14 cellular contexts compared by ENCODE assay signal in genomic region chr1:214444159-214444939, GRCh38.
DNase-seq lines count a peak whose midpoint lies in the region; ATAC-seq, FAIRE-seq and TF ChIP-seq lines count a peak whose summit lies in the region.
"Had no signal": no experiment of that assay in that cellular context is flagged by ENCODE, and none has a peak within 500 bp of the region (broad histone marks: within the 10 kb centered on the region; RNA-seq: fewer than 3 reads in every experiment).

No MANE protein-coding gene starts in this region.

- H3K4me3 ChIP-seq in HepG2 (replicated peaks in 1 of 3; ENCODE audit: insufficient read depth in 1 of 3, low read depth in 2 of 3, low read length in 3 of 3) (no peak overlapping the region), right lobe of liver (no peak overlapping the region), hepatocyte (no peak overlapping the region), transverse colon (no peak overlapping the region)
- H3K4me3 ChIP-seq in CD8-positive, alpha-beta T cell (ENCODE audit: low read depth, low read length): no peak overlapping the region

- no peak for TF ChIP-seq RAD21 in HepG2 (CRISPR knock-in tag; IDR thresholded peaks at IDR 0.05)

- no peak for DNase-seq in HepG2 (ENCODE audit: low spot score)
- no peak for DNase-seq in right lobe of liver
- DNase-seq in T-helper 2 cell treated with Interferon-gamma antibody and Interleukin-4, amounts not matched to agents 5 μg/mL and 100 μg/mL, for 36 hours (ENCODE audit: low spot score): no peak
- no peak for DNase-seq in hepatocyte (ENCODE audit: low spot score)
- DNase-seq in type B pancreatic cell (ENCODE audit: extremely low spot score, unreplicated experiment): no peak
- DNase-seq in CD8-positive, alpha-beta T cell: no peak
- DNase-seq in transverse colon: no peak
- DNase-seq: activated CD4-positive, alpha-beta T cell treated with anti-CD3 and anti-CD28 coated beads, Interleukin-2, amount 50 U/mL, for 48 hours; effector CD8-positive, alpha-beta T cell; NCI-H1048; NCI-H2227 treated with DMSO at 0.1 percent for 48 hours; nucleus accumbens had no signal

- TF ChIP-seq CTCF in HepG2 (CRISPR knock-in tag; IDR thresholded peaks at IDR 0.05) (no peak), right lobe of liver (IDR thresholded peaks at IDR 0.05) (no peak), hepatocyte (IDR thresholded peaks at IDR 0.05; ENCODE audit: poor library complexity) (no peak), type B pancreatic cell (conservative IDR thresholded peaks at IDR 0.05) (no peak), transverse colon (IDR thresholded peaks at IDR 0.05) (no peak)
- TF ChIP-seq CTCF in CD8-positive, alpha-beta T cell (IDR thresholded peaks at IDR 0.05): no peak

- no peak for FAIRE-seq in HepG2 (lab: Jason Lieb, UNC)
- FAIRE-seq: H54 had no signal

- H3K36me3 Mint-ChIP-seq in T-helper 2 cell treated with Interferon-gamma antibody and Interleukin-4, amounts not matched to agents 5 μg/mL and 100 μg/mL, for 36 hours (ENCODE audit: low read depth): peaks cover 12% of the 10 kb centered on the region
- peaks cover 6% of the 10 kb centered on the region for H3K36me3 Mint-ChIP-seq in type B pancreatic cell
- H3K36me3 Mint-ChIP-seq in CD8-positive, alpha-beta T cell: no peaks in the 10 kb centered on the region

- in situ Hi-C loops in HepG2 (cut with HindIII; ENCODE audit: extremely low pct_ligation_motif_present, low pct_unique_long_range_greater_than_20kb) (no loop called here), transverse colon (cut with MboI; ENCODE audit: low pct_ligation_motif_present in 1 of 4, low pct_unique_long_range_greater_than_20kb in 1 of 4, low sequenced_read_pairs in 3 of 4) (no loop called here)

- no peak overlapping the region for H3K27ac ChIP-seq in HepG2 (ENCODE audit: extremely low read length, insufficient read depth, low read length)
- no peak overlapping the region for H3K27ac ChIP-seq in right lobe of liver
- peak overlapping the region; percentile 65 for H3K27ac ChIP-seq in hepatocyte
- H3K27ac ChIP-seq in CD8-positive, alpha-beta T cell (ENCODE audit: low read depth, low read length): no peak overlapping the region
- no peak overlapping the region for H3K27ac ChIP-seq in transverse colon

- H4K20me1 ChIP-seq in HepG2 (ENCODE audit: insufficient read depth, low read length) (no peaks in the 10 kb centered on the region), hepatocyte (ENCODE audit: insufficient read depth, poor library complexity, severe bottlenecking) (no peaks in the 10 kb centered on the region)

- H3K27me3 ChIP-seq in HepG2 (ENCODE audit: control insufficient read depth in 1 of 2, insufficient read depth in 2 of 2, low read length in 2 of 2) (no peaks in the 10 kb centered on the region; a peak in 1 of 5 replicates), right lobe of liver (no peaks in the 10 kb centered on the region), hepatocyte (no peaks in the 10 kb centered on the region), transverse colon (no peaks in the 10 kb centered on the region)
- H3K27me3 ChIP-seq in CD8-positive, alpha-beta T cell (ENCODE audit: insufficient read depth, low read length): no peaks in the 10 kb centered on the region

- TF ChIP-seq EP300 in HepG2 (IDR thresholded peaks at IDR 0.05; ENCODE audit: low read depth in 2 of 2, low read length in 2 of 2) (no peak), HepG2 (CRISPR knock-in tag; IDR thresholded peaks at IDR 0.05; ENCODE audit: borderline replicate concordance) (no peak), transverse colon (IDR thresholded peaks at IDR 0.05; ENCODE audit: low read depth) (no peak)

- no peaks in the 10 kb centered on the region for H3K27me3 Mint-ChIP-seq in T-helper 2 cell treated with Interferon-gamma antibody and Interleukin-4, amounts not matched to agents 5 μg/mL and 100 μg/mL, for 36 hours (ENCODE audit: low read depth)
- no peaks in the 10 kb centered on the region for H3K27me3 Mint-ChIP-seq in type B pancreatic cell
- H3K27me3 Mint-ChIP-seq in CD8-positive, alpha-beta T cell (ENCODE audit: low read depth): peaks cover 4% of the 10 kb centered on the region

- H3K4me1 ChIP-seq in HepG2 (ENCODE audit: insufficient read depth, low read length) (peaks cover 43% of the 10 kb centered on the region), right lobe of liver (no peaks in the 10 kb centered on the region), hepatocyte (ENCODE audit: insufficient read depth) (peaks cover 42% of the 10 kb centered on the region), transverse colon (peaks cover 15 to 54% (median 23%) of the 10 kb centered on the region in 4 donors)
- H3K4me1 ChIP-seq in CD8-positive, alpha-beta T cell (ENCODE audit: insufficient read depth, low read length): no peaks in the 10 kb centered on the region

- 75% methylated on average over 3 of the region's 3 CpGs for WGBS in HepG2 (ENCODE audit: low lambda C conversion rate)
- WGBS in right lobe of liver (ENCODE audit: insufficient coverage, low coverage, low lambda C conversion rate, missing lambda C conversion rate): 51% methylated on average over 3 of the region's 3 CpGs
- WGBS in hepatocyte (ENCODE audit: low lambda C conversion rate, missing lambda C conversion rate): 49% methylated on average over 3 of the region's 3 CpGs
- WGBS in transverse colon (ENCODE audit: low coverage in 1 of 2), 2 donors: 63 to 76% methylated on average over 3 of the region's 3 CpGs

- H3K79me2 ChIP-seq in HepG2 (ENCODE audit: insufficient read depth, low read length) (no peaks in the 10 kb centered on the region), hepatocyte (peaks cover 20% of the 10 kb centered on the region)

- H3K4me2 ChIP-seq in HepG2 (ENCODE audit: low read depth, low read length): no peak overlapping the region
- H3K4me2 ChIP-seq in hepatocyte: no peak overlapping the region

- H3K9me3 Mint-ChIP-seq in T-helper 2 cell treated with Interferon-gamma antibody and Interleukin-4, amounts not matched to agents 5 μg/mL and 100 μg/mL, for 36 hours: peaks cover 4% of the 10 kb centered on the region
- H3K9me3 Mint-ChIP-seq in type B pancreatic cell: no peaks in the 10 kb centered on the region
- no peaks in the 10 kb centered on the region for H3K9me3 Mint-ChIP-seq in CD8-positive, alpha-beta T cell

- H3K9me3 ChIP-seq in HepG2 (ENCODE audit: low read length) (no peaks in the 10 kb centered on the region), right lobe of liver (no peaks in the 10 kb centered on the region), hepatocyte (ENCODE audit: low read depth) (no peaks in the 10 kb centered on the region), transverse colon (no peaks in the 10 kb centered on the region)
- no peaks in the 10 kb centered on the region for H3K9me3 ChIP-seq in CD8-positive, alpha-beta T cell (ENCODE audit: low read length)

- no peaks in the 10 kb centered on the region for H3K9me2 ChIP-seq in hepatocyte (replicated peaks; ENCODE audit: insufficient read depth)

- peak overlapping the region; percentile 89 for H3K27ac Mint-ChIP-seq in T-helper 2 cell treated with Interferon-gamma antibody and Interleukin-4, amounts not matched to agents 5 μg/mL and 100 μg/mL, for 36 hours
- H3K27ac Mint-ChIP-seq in type B pancreatic cell: peak overlapping the region; percentile 62
- H3K27ac Mint-ChIP-seq in CD8-positive, alpha-beta T cell: no peak overlapping the region

- ATAC-seq in HepG2: no peak
- no peak for ATAC-seq in right lobe of liver
- no peak for ATAC-seq in CD8-positive, alpha-beta T cell
- ATAC-seq in HG03460 (IDR thresholded peaks at IDR 0.05; ENCODE audit: unreplicated experiment): no peak

- TF ChIP-seq POLR2A in HepG2 (IDR thresholded peaks at IDR 0.05; ENCODE audit: insufficient read depth in 1 of 2, low read depth in 2 of 2, low read length in 2 of 2): no peak
- TF ChIP-seq POLR2A in right lobe of liver (IDR thresholded peaks at IDR 0.05): no peak
- TF ChIP-seq POLR2A in transverse colon (IDR thresholded peaks at IDR 0.05): no peak

- H3K36me3 ChIP-seq in HepG2 (replicated peaks in 1 of 2; ENCODE audit: control insufficient read depth in 1 of 2, insufficient read depth in 2 of 2, low read length in 2 of 2) (no peaks in the 10 kb centered on the region), right lobe of liver (no peaks in the 10 kb centered on the region), hepatocyte (replicated peaks; ENCODE audit: insufficient read depth, low read depth) (no peaks in the 10 kb centered on the region), transverse colon (no peaks in the 10 kb centered on the region)
- no peaks in the 10 kb centered on the region for H3K36me3 ChIP-seq in CD8-positive, alpha-beta T cell (ENCODE audit: insufficient read depth, low read length)

- peaks cover 72% of the 10 kb centered on the region for H3K4me1 Mint-ChIP-seq in T-helper 2 cell treated with Interferon-gamma antibody and Interleukin-4, amounts not matched to agents 5 μg/mL and 100 μg/mL, for 36 hours (ENCODE audit: low read depth)
- H3K4me1 Mint-ChIP-seq in type B pancreatic cell (ENCODE audit: unreplicated experiment): peaks cover 65% of the 10 kb centered on the region
- H3K4me1 Mint-ChIP-seq in CD8-positive, alpha-beta T cell (ENCODE audit: low read depth): peaks cover 11% of the 10 kb centered on the region

- POLR2A ChIA-PET in HepG2 (lab: Yijun Ruan, JAX): no interaction called here
- POLR2A ChIA-PET in CD8-positive, alpha-beta T cell (lab: Charles Lee): no interaction called here

- intact Hi-C loops in HepG2 (cut with micrococcal nuclease; ENCODE audit: unreplicated experiment): no loop called here
- intact Hi-C loops in right lobe of liver (cut with DNase I): no loop called here
- intact Hi-C loops in CD8-positive, alpha-beta T cell (cut with DNase I, micrococcal nuclease): no loop called here
- intact Hi-C loops in transverse colon (cut with DNase I; ENCODE audit: low total_unique reads): no loop called here

- CTCF ChIA-PET in HepG2 (lab: Yijun Ruan, JAX; ENCODE audit: low intra/inter-chr PET ratio, low total read pairs): no interaction called here
- CTCF ChIA-PET in CD8-positive, alpha-beta T cell (lab: Charles Lee): interaction anchor here (1.2 kb wide), 1 partner anchor 112 kb away, joined by 3 read pairs; no protein-coding TSS in a partner anchor

- H3K9ac ChIP-seq in HepG2 (ENCODE audit: insufficient read depth, low read depth, low read length): no peak overlapping the region

- peak overlapping the region; percentile 30 for H3K4me3 Mint-ChIP-seq in T-helper 2 cell treated with Interferon-gamma antibody and Interleukin-4, amounts not matched to agents 5 μg/mL and 100 μg/mL, for 36 hours
- H3K4me3 Mint-ChIP-seq in type B pancreatic cell: no peak overlapping the region
- H3K4me3 Mint-ChIP-seq in CD8-positive, alpha-beta T cell: no peak overlapping the region

- no TSS peak for BruUV-seq in HepG2 (replicated peaks; lab: Mats Ljungman, UMichigan)

- H2AFZ ChIP-seq in HepG2 (ENCODE audit: low read length) (no peak overlapping the region), hepatocyte (no peak overlapping the region)

TF ChIP-seq in HepG2, 621 proteins besides CTCF, POLR2A, EP300 and RAD21:
- TF ChIP-seq MAFF (IDR thresholded peaks at IDR 0.05; ENCODE audit: low read depth, low read length) (peak; percentile 61), MAFK (conservative IDR thresholded peaks at IDR 0.05 in 1 of 2, IDR thresholded peaks at IDR 0.05 in 1 of 2; ENCODE audit: low read length in 2 of 2) (peak; percentile 57 to 81), KAT8 (CRISPR knock-in tag; IDR thresholded peaks at IDR 0.05) (no peak)
